ENCODE assay signal across 25 cellular contexts in the genomic region with DNA sequence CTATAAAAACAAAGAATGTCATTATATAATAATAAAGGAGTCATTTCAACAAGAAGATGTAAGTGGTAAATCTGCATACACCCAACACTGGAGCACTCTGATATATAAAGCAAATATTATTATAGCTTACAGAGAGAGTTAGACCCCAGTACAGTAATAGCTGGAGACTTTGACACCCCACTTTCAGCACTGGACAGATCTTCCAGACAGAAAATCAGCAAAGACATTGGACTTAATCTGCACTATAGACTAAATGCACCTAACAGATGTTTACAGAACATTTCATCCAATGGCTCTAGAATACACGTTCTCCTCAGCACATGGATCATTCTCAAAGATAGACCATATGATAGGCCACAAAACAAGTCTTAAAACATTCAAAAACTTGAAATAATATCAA. TPM values are rescaled to one million over a fixed set of nuclear protein-coding genes. Genes with fewer than 3 reads are reported as not detected.
"Had no signal": no experiment of that assay in that cellular context is flagged by ENCODE, and none has a peak within 500 bp of the region (broad histone marks: within the 10 kb centered on the region; RNA-seq: fewer than 3 reads in every experiment).

No MANE protein-coding gene starts in this region.

- H3K9me3 ChIP-seq: lower lobe of right lung, testis, tibial artery had no signal

- FAIRE-seq: colon had no signal

- H3K79me2 ChIP-seq: hepatocyte had no signal

- H3K27ac ChIP-seq: dorsolateral prefrontal cortex, gastrocnemius medialis, heart left ventricle, hepatocyte, left ventricle myocardium inferior, lower lobe of right lung, psoas muscle, skin epidermis, spleen, testis, tibial artery had no signal

- H2AFZ ChIP-seq: hepatocyte had no signal

- H3K27me3 ChIP-seq: dorsolateral prefrontal cortex, gastrocnemius medialis, heart left ventricle, hepatocyte, spleen, testis, tibial artery had no signal

- ATAC-seq: esophagus mucosa; gastrocnemius medialis; heart left ventricle; lower lobe of right lung; naive thymus-derived CD8-positive, alpha-beta T cell; psoas muscle; right cardiac atrium; stimulated activated memory B cell treated with anti-CD40 and anti-IgM and Interleukin-4, amounts not matched to agents 10 μg/mL and 1 μg/mL and 100 μg/mL, for 72 hours; stimulated activated naive CD8-positive, alpha-beta T cell treated with anti-CD3 and anti-CD28 coated beads, Interleukin-15, Interleukin-2, amounts not matched to agents 100 U/mL and 50 U/mL, for 24 hours had no signal

- H3K4me3 ChIP-seq: dorsolateral prefrontal cortex, gastrocnemius medialis, heart left ventricle, hepatocyte, left ventricle myocardium inferior, lower lobe of right lung, psoas muscle, skin epidermis, spleen, testis, tibial artery had no signal

- DNase-seq: dorsolateral prefrontal cortex; effector CD4-positive, alpha-beta T cell; foreskin fibroblast; gastrocnemius medialis; heart left ventricle; kidney; left ventricle myocardium inferior; lower lobe of right lung; naive thymus-derived CD8-positive, alpha-beta T cell; nephron progenitor cell; nucleus accumbens; posterior cingulate gyrus; psoas muscle; right cardiac atrium; spleen; stimulated activated CD4-positive, alpha-beta T cell treated with anti-CD3 and anti-CD28 coated beads, Interleukin-4, amount 100 ng/mL, for 4 hours; stimulated activated naive CD8-positive, alpha-beta T cell treated with anti-CD3 and anti-CD28 coated beads, Interleukin-15, Interleukin-2, amounts not matched to agents 100 U/mL and 50 U/mL, for 24 hours; substantia nigra; testis; tibial artery had no signal

- H3K4me2 ChIP-seq: hepatocyte had no signal

- H3K4me1 ChIP-seq: gastrocnemius medialis, heart left ventricle, left ventricle myocardium inferior, lower lobe of right lung, psoas muscle, spleen, testis, tibial artery had no signal

- H3K36me3 ChIP-seq: gastrocnemius medialis, heart left ventricle, left ventricle myocardium inferior, lower lobe of right lung, spleen, tibial artery had no signal

RNA-seq across cellular contexts. Expression of gene KCNH1, which starts 20.0 kb away (rescaled TPM):
- total RNA-seq: left ventricle myocardium inferior; lower lobe of right lung; naive thymus-derived CD8-positive, alpha-beta T cell; right cardiac atrium; spleen had no signal
- polyA plus RNA-seq: heart left ventricle; naive thymus-derived CD8-positive, alpha-beta T cell; spleen had no signal
